14 cellular contexts compared by ENCODE assay signal in the genomic region with DNA sequence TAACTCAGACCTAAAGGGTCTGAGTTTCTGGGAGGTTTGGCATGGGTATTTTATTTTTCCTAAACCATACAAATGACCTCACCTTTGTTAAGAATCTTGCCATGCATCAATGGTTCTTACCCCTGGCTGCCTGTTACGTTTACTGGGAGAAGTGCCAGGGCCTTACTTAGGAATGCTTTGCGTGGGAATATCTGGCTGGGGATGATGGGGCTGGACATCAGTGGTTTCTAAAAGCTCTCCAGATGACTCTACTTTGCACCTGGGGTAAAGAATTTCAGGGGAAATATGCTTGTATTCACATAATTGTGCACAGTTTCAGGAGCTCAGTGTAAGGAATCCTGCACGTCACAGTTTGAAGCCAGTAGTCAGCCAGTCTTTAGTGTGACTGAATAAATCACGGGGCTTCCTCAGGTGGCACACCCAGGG. TPM values are rescaled to one million over a fixed set of nuclear protein-coding genes. Genes with fewer than 3 reads are reported as not detected.
A peak's percentile ranks its signal among the peaks of the same experiment; 100 is the strongest.
DNase-seq lines count a peak whose midpoint lies in the region; FAIRE-seq and TF ChIP-seq lines count a peak whose summit lies in the region.
"Had no signal": no experiment of that assay in that cellular context is flagged by ENCODE, and none has a peak within 500 bp of the region (broad histone marks: within the 10 kb centered on the region; RNA-seq: fewer than 3 reads in every experiment).

No MANE protein-coding gene starts in this region.

- H3K9ac ChIP-seq in astrocyte (ENCODE audit: low read length), result peak overlapping the region; percentile 70

- 77 to 82% methylated on average over 4 of the region's 4 CpGs for WGBS in sigmoid colon, 2 donors

- H3K27me3 ChIP-seq in astrocyte (ENCODE audit: insufficient read depth, low read length) (no peaks in the 10 kb centered on the region), sigmoid colon (no peaks in the 10 kb centered on the region), uterus (no peaks in the 10 kb centered on the region)
- H3K27me3 ChIP-seq: ascending aorta had no signal

- no peak for TF ChIP-seq EP300 in sigmoid colon (IDR thresholded peaks at IDR 0.05)

- CTCF ChIA-PET in AG04449 (lab: Yijun Ruan, JAX), result interaction anchor here (2.4 kb wide), 1 partner anchor 10 kb away, joined by 19 read pairs; no protein-coding TSS in a partner anchor

- H3K4me3 ChIP-seq in AG04449 (ENCODE audit: low read depth, low read length) (no peak overlapping the region), astrocyte (ENCODE audit: insufficient read depth, low read depth, low read length) (no peak overlapping the region), sigmoid colon (no peak overlapping the region), uterus (no peak overlapping the region)
- H3K4me3 ChIP-seq: ascending aorta, smooth muscle cell had no signal

- POLR2A ChIA-PET in AG04449 (lab: Yijun Ruan, JAX), result no interaction called here

- H3K27me3 Mint-ChIP-seq in astrocyte (ENCODE audit: low read depth, unreplicated experiment), result peaks cover 3% of the 10 kb centered on the region
- no peaks in the 10 kb centered on the region for H3K27me3 Mint-ChIP-seq in activated CD4-positive, alpha-beta T cell treated with anti-CD3 and anti-CD28 coated beads, Interleukin-2, amount 10 ng/mL, durations not matched to agents 24 days and 14 days

- DNase-seq in AG04449 (ENCODE audit: low read depth, low spot score), result peak; percentile 44
- DNase-seq in HT1080 (ENCODE audit: low read depth), result peak; percentile 47
- peak; percentile 99 for DNase-seq in astrocyte (ENCODE audit: low read depth)
- DNase-seq in iris pigment epithelial cell (ENCODE audit: low read depth), result peak; percentile 92
- DNase-seq in iPS-NIHi7 (ENCODE audit: extremely low spot score), result no peak
- DNase-seq in activated CD4-positive, alpha-beta T cell treated with anti-CD3 and anti-CD28 coated beads, Interleukin-2, amount 10 ng/mL, durations not matched to agents 24 days and 14 days, result no peak
- no peak for DNase-seq in sigmoid colon
- no peak for DNase-seq in uterus
- DNase-seq: glutamatergic neuron, NCI-H1436, OCI-M1 had no signal

- TF ChIP-seq CTCF in AG04449 (IDR thresholded peaks at IDR 0.05; ENCODE audit: insufficient read depth, low read length, missing control alignments) (no peak), astrocyte (IDR thresholded peaks at IDR 0.05; ENCODE audit: insufficient read depth, low read depth, low read length) (no peak), sigmoid colon (IDR thresholded peaks at IDR 0.05) (no peak), uterus (IDR thresholded peaks at IDR 0.05) (no peak)

- H3K27ac ChIP-seq in astrocyte (ENCODE audit: low read depth, low read length) (peak overlapping the region; percentile 84), sigmoid colon (no peak overlapping the region), uterus (no peak overlapping the region)
- H3K27ac ChIP-seq: C4-2B had no signal

- FAIRE-seq in astrocyte (lab: Jason Lieb, UNC), result no peak

- H2AFZ ChIP-seq in astrocyte (ENCODE audit: low read depth, low read length), result no peak overlapping the region

- H3K4me3 Mint-ChIP-seq in astrocyte (ENCODE audit: unreplicated experiment), result peak overlapping the region; percentile 42
- no peak overlapping the region for H3K4me3 Mint-ChIP-seq in activated CD4-positive, alpha-beta T cell treated with anti-CD3 and anti-CD28 coated beads, Interleukin-2, amount 10 ng/mL, durations not matched to agents 24 days and 14 days

- TF ChIP-seq POLR2A in sigmoid colon (IDR thresholded peaks at IDR 0.05) (no peak), uterus (IDR thresholded peaks at IDR 0.05) (no peak)

- H3K36me3 Mint-ChIP-seq in astrocyte (ENCODE audit: low read depth, unreplicated experiment), result no peaks in the 10 kb centered on the region
- H3K36me3 Mint-ChIP-seq in activated CD4-positive, alpha-beta T cell treated with anti-CD3 and anti-CD28 coated beads, Interleukin-2, amount 10 ng/mL, durations not matched to agents 24 days and 14 days (ENCODE audit: low read depth), result no peaks in the 10 kb centered on the region

- no peak overlapping the region for H3K27ac Mint-ChIP-seq in astrocyte (ENCODE audit: unreplicated experiment)
- H3K27ac Mint-ChIP-seq in activated CD4-positive, alpha-beta T cell treated with anti-CD3 and anti-CD28 coated beads, Interleukin-2, amount 10 ng/mL, durations not matched to agents 24 days and 14 days, result no peak overlapping the region

- intact Hi-C loops in activated CD4-positive, alpha-beta T cell treated with anti-CD3 and anti-CD28 coated beads, Interleukin-2, amount 10 ng/mL, durations not matched to agents 24 days and 14 days (cut with micrococcal nuclease), result no loop called here
- intact Hi-C loops in sigmoid colon (cut with DNase I), result no loop called here
- intact Hi-C loops in uterus (cut with DNase I; ENCODE audit: low total_unique reads), result no loop called here

- H3K36me3 ChIP-seq in astrocyte (ENCODE audit: insufficient read depth, low read length), result no peaks in the 10 kb centered on the region
- no peaks in the 10 kb centered on the region for H3K36me3 ChIP-seq in sigmoid colon
- no peaks in the 10 kb centered on the region for H3K36me3 ChIP-seq in uterus
- H3K36me3 ChIP-seq: ascending aorta had no signal

- H4K20me1 ChIP-seq in astrocyte (ENCODE audit: insufficient read depth, low read length), result no peaks in the 10 kb centered on the region

- H3K4me1 ChIP-seq in astrocyte (ENCODE audit: insufficient read depth, low read length), result peaks cover 17% of the 10 kb centered on the region
- no peaks in the 10 kb centered on the region for H3K4me1 ChIP-seq in sigmoid colon
- H3K4me1 ChIP-seq in uterus, result no peaks in the 10 kb centered on the region

- peak overlapping the region; percentile 69 for H3K4me2 ChIP-seq in astrocyte (ENCODE audit: low read length)
- H3K4me2 ChIP-seq: smooth muscle cell had no signal

- peaks cover 11% of the 10 kb centered on the region for H3K4me1 Mint-ChIP-seq in astrocyte (ENCODE audit: low read depth, unreplicated experiment)
- H3K4me1 Mint-ChIP-seq in activated CD4-positive, alpha-beta T cell treated with anti-CD3 and anti-CD28 coated beads, Interleukin-2, amount 10 ng/mL, durations not matched to agents 24 days and 14 days, result no peaks in the 10 kb centered on the region

- H3K9me3 Mint-ChIP-seq in astrocyte (ENCODE audit: unreplicated experiment), result no peaks in the 10 kb centered on the region
- no peaks in the 10 kb centered on the region for H3K9me3 Mint-ChIP-seq in activated CD4-positive, alpha-beta T cell treated with anti-CD3 and anti-CD28 coated beads, Interleukin-2, amount 10 ng/mL, durations not matched to agents 24 days and 14 days

- H3K9me3 ChIP-seq in astrocyte (ENCODE audit: insufficient read depth, low read depth, low read length) (no peaks in the 10 kb centered on the region), sigmoid colon (no peaks in the 10 kb centered on the region), uterus (no peaks in the 10 kb centered on the region)
- H3K9me3 ChIP-seq: ascending aorta had no signal

- no peaks in the 10 kb centered on the region for H3K79me2 ChIP-seq in astrocyte (ENCODE audit: insufficient read depth, low read length)

RNA-seq across cellular contexts. Expression of a gene that starts 18.2 kb away (rescaled TPM):
- total RNA-seq in HT1080 (2014; rRNA removed; shearing (Covaris generic)), result 0.17 TPM in 1 of 2 replicates, not detected in the other
- polyA plus RNA-seq in HT1080 (2015; cell fraction: cytosol; rRNA removed), result 0.05 TPM in 1 of 2 replicates, not detected in the other
- 0.23 and 0.25 TPM in 2 replicates for polyA plus RNA-seq in HT1080 (2015; cell fraction: nucleus; rRNA removed)
- 0.75 and 0.86 TPM in 2 replicates for total RNA-seq in astrocyte
- not detected in 2 replicates for total RNA-seq in activated CD4-positive, alpha-beta T cell treated with anti-CD3 and anti-CD28 coated beads, Interleukin-2, amount 10 ng/mL, durations not matched to agents 24 days and 14 days
- total RNA-seq in sigmoid colon, result not detected
- under 1 TPM in 1 of 3 donors, not detected in 2; 0.06 TPM for polyA plus RNA-seq in sigmoid colon
- total RNA-seq in uterus, result 1 to 10 TPM in 1 of 4 donors, under 1 TPM in 1, not detected in 2; 0.29 to 2.5 TPM
- total RNA-seq: ascending aorta, smooth muscle cell had no signal
- polyA plus RNA-seq: smooth muscle cell had no signal

RNA-seq across cellular contexts. Expression of a gene that starts 39.6 kb away (rescaled TPM):
- 0.23 and 0.92 TPM in 2 replicates for total RNA-seq in HT1080 (2014; rRNA removed; shearing (Covaris generic))
- 1.8 and 3.2 TPM in 2 replicates for polyA plus RNA-seq in HT1080 (2015; cell fraction: cytosol; rRNA removed)
- 2.5 and 9.4 TPM in 2 replicates for polyA plus RNA-seq in HT1080 (2015; cell fraction: nucleus; rRNA removed)
- total RNA-seq in astrocyte (not detected in 2 replicates), sigmoid colon (10 to 100 TPM in 1 of 4 donors, 1 to 10 TPM in 1, not detected in 2; 6.4 to 11.4 TPM), uterus (not detected)
- 3.2 and 4.4 TPM in 2 replicates for total RNA-seq in activated CD4-positive, alpha-beta T cell treated with anti-CD3 and anti-CD28 coated beads, Interleukin-2, amount 10 ng/mL, durations not matched to agents 24 days and 14 days
- 100 to 1,000 TPM in 1 of 3 donors, 10 to 100 TPM in 2; 15.6 to 255 (median 61.3) TPM for polyA plus RNA-seq in sigmoid colon
- total RNA-seq: ascending aorta had no signal

Comparison
In these comparisons a context has a peak if more than half of its experiments do, and no peak if none do; other contexts are left out.
1. DNase-seq: peak in AG04449 (single experiment), HT1080 (single experiment), astrocyte (single experiment) and iris pigment epithelial cell (single experiment); none in iPS-NIHi7 (single experiment), activated CD4-positive, alpha-beta T cell treated with anti-CD3 and anti-CD28 coated beads, Interleukin-2, amount 10 ng/mL, durations not matched to agents 24 days and 14 days (single experiment), sigmoid colon (single experiment) and uterus (0 of 2).